8 cellular contexts compared by ENCODE assay signal in genomic region chr1:161725888-161726630, GRCh38. TPM values are rescaled to one million over a fixed set of nuclear protein-coding genes. Genes with fewer than 3 reads are reported as not detected.
DNase-seq lines count a peak whose midpoint lies in the region; ATAC-seq, FAIRE-seq and TF ChIP-seq lines count a peak whose summit lies in the region.

No MANE protein-coding gene starts in this region.

- in situ Hi-C loops in K562 (cut with MboI) = no loop called here

- CTCF ChIA-PET in K562 (lab: Yijun Ruan, JAX; ENCODE audit: low intra/inter-chr PET ratio) = no interaction called here

- peak; percentile 30 for ATAC-seq in GM19395 (IDR thresholded peaks at IDR 0.05; ENCODE audit: unreplicated experiment)
- ATAC-seq in K562 = peak; percentile 48

- H3K4me1 ChIP-seq in HUES64 (ENCODE audit: insufficient read depth, low read length) (peaks cover 5% of the 10 kb centered on the region), K562 (replicated peaks in 1 of 2; ENCODE audit: control insufficient read depth in 2 of 2, insufficient read depth in 2 of 2, low read length in 2 of 2) (peaks cover 41 to 55% of the 10 kb centered on the region in 2 experiments), iPS-15b (ENCODE audit: control insufficient read depth, insufficient read depth, low read length) (peaks cover 3% of the 10 kb centered on the region)

- H3K9me3 ChIP-seq in HUES64 (ENCODE audit: insufficient read depth, low read depth, low read length) (no peaks in the 10 kb centered on the region), K562 (replicated peaks; ENCODE audit: control insufficient read depth, insufficient read depth, low read depth, low read length) (no peaks in the 10 kb centered on the region), iPS-15b (ENCODE audit: control insufficient read depth, insufficient read depth, low read length) (no peaks in the 10 kb centered on the region)

- H3K9ac ChIP-seq in HUES64 (ENCODE audit: low read depth, low read length) = peak overlapping the region; percentile 52; the same call in 1 of the 2 replicates
- H3K9ac ChIP-seq in K562 (ENCODE audit: insufficient read depth in 1 of 2, low read depth in 2 of 2, low read length in 2 of 2) = peak overlapping the region; percentile 85 to 99
- peak overlapping the region; percentile 40 for H3K9ac ChIP-seq in iPS-15b (ENCODE audit: low read depth, low read length)

- no peak for FAIRE-seq in K562 (lab: Jason Lieb, UNC)

- intact Hi-C loops in K562 (cut with micrococcal nuclease) = no loop called here

- H3K27ac ChIP-seq in HUES64 (ENCODE audit: low read depth, low read length) (no peak overlapping the region), K562 (ENCODE audit: extremely low read depth, low read depth, low read length) (peak overlapping the region; percentile 94)

- H3K27me3 ChIP-seq in HUES64 (ENCODE audit: insufficient read depth, low read length) = peaks cover 50% of the 10 kb centered on the region
- H3K27me3 ChIP-seq in K562 (ENCODE audit: control insufficient read depth in 2 of 2, insufficient read depth in 2 of 2, low read length in 2 of 2) = no peaks in the 10 kb centered on the region
- peaks cover 43% of the 10 kb centered on the region for H3K27me3 ChIP-seq in iPS-15b (ENCODE audit: control insufficient read depth, insufficient read depth, low read length)

- H4K20me1 ChIP-seq in K562 (replicated peaks; ENCODE audit: control insufficient read depth, insufficient read depth, low read length) = no peaks in the 10 kb centered on the region

- DNase-seq in CD1c-positive myeloid dendritic cell (ENCODE audit: extremely low spot score) (peak; percentile 43), T follicular helper cell (ENCODE audit: low read depth) (peak; percentile 0), K562 (ENCODE audit: extremely low read depth in 1 of 4, low spot score in 3 of 4) (peak in 3 of 4 experiments; percentile 35 to 37 (median 36)), skeletal muscle cell (ENCODE audit: low read depth) (no peak), middle frontal gyrus (ENCODE audit: extremely low spot score, low spot score) (no peak)

- POLR2A ChIA-PET in K562 (lab: Yijun Ruan, JAX) = interaction anchor here (0.6 to 2.6 kb wide), 7 partner anchors 11 to 41 kb away, joined by 3 to 19 read pairs (median 5); partner anchors contain the start of genes DUSP12 and FCRLA

- TF ChIP-seq RAD21 in K562 (CRISPR knock-in tag; conservative IDR thresholded peaks at IDR 0.05 in 1 of 2, IDR thresholded peaks at IDR 0.05 in 1 of 2) = peak in 1 of 2 experiments; percentile 3; a peak in 1 of 4 replicates

- H3K4me2 ChIP-seq in K562 (ENCODE audit: insufficient read depth, low read length) = peak overlapping the region; percentile 91

- TSS peak; percentile 77 for BruUV-seq in K562 (replicated peaks; lab: Mats Ljungman, UMichigan)

- H3K79me2 ChIP-seq in K562 (ENCODE audit: control insufficient read depth, insufficient read depth, low read length) = peaks cover 24% of the 10 kb centered on the region

- peak overlapping the region; percentile 76 for H2AFZ ChIP-seq in K562 (ENCODE audit: low read depth, low read length)

- H3K9me1 ChIP-seq in K562 (ENCODE audit: control insufficient read depth, insufficient read depth, low read length) = no peaks in the 10 kb centered on the region

- TF ChIP-seq POLR2A in K562 (conservative IDR thresholded peaks at IDR 0.05) = peak; percentile 70; the same call in 1 of the 2 replicates

- H3K36me3 ChIP-seq in HUES64 (ENCODE audit: insufficient read depth, low read length) (no peaks in the 10 kb centered on the region), K562 (ENCODE audit: control insufficient read depth, insufficient read depth, low read length) (no peaks in the 10 kb centered on the region), iPS-15b (ENCODE audit: control insufficient read depth, insufficient read depth, low read length) (no peaks in the 10 kb centered on the region)

- WGBS in HUES64 = 1% methylated on average over 43 of the region's 43 CpGs
- WGBS in K562 (ENCODE audit: insufficient coverage, low coverage, missing lambda C conversion rate) = 40% methylated on average over 33 of the region's 43 CpGs

- H3K4me3 ChIP-seq in HUES64 (ENCODE audit: low read length) (peak overlapping the region; percentile 81), K562 (peak overlapping the region; percentile 74), iPS-15b (ENCODE audit: low read depth, low read length) (peak overlapping the region; percentile 88), skeletal muscle cell (ENCODE audit: low read depth, low read length) (peak overlapping the region; percentile 72)

- no peak for TF ChIP-seq EP300 in K562 (IDR thresholded peaks at IDR 0.05; ENCODE audit: low read length)

- TF ChIP-seq CTCF in K562 (IDR thresholded peaks at IDR 0.05 in 2 of 3, conservative IDR thresholded peaks at IDR 0.05 in 1 of 3; ENCODE audit: insufficient read depth in 2 of 3, low read depth in 1 of 3, low read length in 3 of 3) = peak; percentile 23 to 41 (median 29); a peak in 3 of 6 replicates

RNA-seq across cellular contexts. Expression of gene FCRLB, which starts 4.7 kb away (rescaled TPM):
- 0.15 TPM for polyA plus RNA-seq in HUES64 (2013, experiment 1 of 2)
- not detected for polyA plus RNA-seq in HUES64 (2013, experiment 2 of 2)
- 1.5 and 4.0 TPM in 2 replicates for total RNA-seq in K562 (2011; cell fraction: chromatin; rRNA removed; ENCODE audit: low replicate concordance)
- 3.3 and 4.5 TPM in 2 replicates for total RNA-seq in K562 (2011; cell fraction: nucleolus; rRNA removed)
- 2.9 and 5.1 TPM in 2 replicates for total RNA-seq in K562 (2011; cell fraction: nucleoplasm; rRNA removed)
- 2.8 and 5.1 TPM in 2 replicates for total RNA-seq in K562 (2014; rRNA removed)
- total RNA-seq in K562 (2014; rRNA removed; fragmentation: Illumina TruSeq; extraction: Trizol) = 1.2 and 1.4 TPM in 2 replicates
- 2.3 and 2.5 TPM in 2 replicates for total RNA-seq in K562 (2015; rRNA removed; fragmentation: Illumina TruSeq; extraction: Trizol)
- total RNA-seq in K562 (2021) = 2.4 and 3.1 TPM in 2 replicates
- 1.2 and 1.3 TPM in 2 replicates for polyA plus RNA-seq in K562 (2011; rRNA removed)
- polyA plus RNA-seq in K562 (2011; cell fraction: cytosol; rRNA removed) = 1.0 and 3.4 TPM in 2 replicates
- polyA plus RNA-seq in K562 (2011; cell fraction: nucleus; rRNA removed) = 3.2 and 8.8 TPM in 2 replicates
- 4.6 and 4.8 TPM in 2 replicates for polyA plus RNA-seq in K562 (2012)
- 1.1 and 1.6 TPM in 2 replicates for polyA plus RNA-seq in K562 (2014; fragmentation: Illumina TruSeq; extraction: Trizol)
- under 1 TPM; 0.20 to 0.25 TPM for polyA plus RNA-seq in K562 (2014; fragmentation: Nextera tagmentation; extraction: Ambion mirVana)
- polyA plus RNA-seq in K562 (2014; rRNA removed) = 2.1 and 4.6 TPM in 2 replicates
- polyA minus RNA-seq in K562 (2011; rRNA and poly(A)+ RNA removed) = 0.51 and 0.91 TPM in 2 replicates
- 0.95 and 2.2 TPM in 2 replicates for polyA minus RNA-seq in K562 (2011; cell fraction: cytosol; rRNA and poly(A)+ RNA removed)
- polyA minus RNA-seq in K562 (2011; cell fraction: nucleus; rRNA and poly(A)+ RNA removed) = 1.9 and 3.6 TPM in 2 replicates

RNA-seq across cellular contexts. Expression of gene FCRLA, which starts 19.0 kb away (rescaled TPM):
- not detected for polyA plus RNA-seq in HUES64 (2013, experiment 1 of 2)
- not detected for polyA plus RNA-seq in HUES64 (2013, experiment 2 of 2)
- total RNA-seq in K562 (2011; cell fraction: chromatin; rRNA removed; ENCODE audit: low replicate concordance) = 0.60 and 0.76 TPM in 2 replicates
- 0.53 and 1.2 TPM in 2 replicates for total RNA-seq in K562 (2011; cell fraction: nucleolus; rRNA removed)
- 0.88 and 2.4 TPM in 2 replicates for total RNA-seq in K562 (2011; cell fraction: nucleoplasm; rRNA removed)
- total RNA-seq in K562 (2014; rRNA removed) (0.09 and 1.0 TPM in 2 replicates), K562 (2014; rRNA removed; fragmentation: Illumina TruSeq; extraction: Trizol) (0.29 and 0.41 TPM in 2 replicates), K562 (2015; rRNA removed; fragmentation: Illumina TruSeq; extraction: Trizol) (0.36 and 0.45 TPM in 2 replicates), K562 (2021) (0.35 and 0.40 TPM in 2 replicates)
- polyA plus RNA-seq in K562 (2011; rRNA removed) (0.45 and 0.53 TPM in 2 replicates), K562 (2014; fragmentation: Illumina TruSeq; extraction: Trizol) (0.55 and 0.68 TPM in 2 replicates), K562 (2014; fragmentation: Nextera tagmentation; extraction: Ambion mirVana) (under 1 TPM; 0.44 to 0.84 TPM), K562 (2014; rRNA removed) (0.49 and 0.93 TPM in 2 replicates)
- polyA plus RNA-seq in K562 (2011; cell fraction: cytosol; rRNA removed) = 0.63 and 0.78 TPM in 2 replicates
- 0.41 and 0.48 TPM in 2 replicates for polyA plus RNA-seq in K562 (2011; cell fraction: nucleus; rRNA removed)
- polyA plus RNA-seq in K562 (2012) = 0.98 and 8.8 TPM in 2 replicates
- 0.18 TPM in 2 replicates for polyA minus RNA-seq in K562 (2011; rRNA and poly(A)+ RNA removed)
- polyA minus RNA-seq in K562 (2011; cell fraction: cytosol; rRNA and poly(A)+ RNA removed) = not detected in 2 replicates
- 0.27 and 0.44 TPM in 2 replicates for polyA minus RNA-seq in K562 (2011; cell fraction: nucleus; rRNA and poly(A)+ RNA removed)

RNA-seq across cellular contexts. Expression of gene DUSP12, which starts 23.5 kb away (rescaled TPM):
- 24.5 TPM for polyA plus RNA-seq in HUES64 (2013, experiment 1 of 2)
- 30.5 TPM for polyA plus RNA-seq in HUES64 (2013, experiment 2 of 2)
- total RNA-seq in K562 (2011; cell fraction: chromatin; rRNA removed; ENCODE audit: low replicate concordance) = 52.6 and 81.7 TPM in 2 replicates
- total RNA-seq in K562 (2011; cell fraction: nucleolus; rRNA removed) = 43.2 and 51.6 TPM in 2 replicates
- total RNA-seq in K562 (2011; cell fraction: nucleoplasm; rRNA removed) = 34.3 and 41.1 TPM in 2 replicates
- total RNA-seq in K562 (2014; rRNA removed) = 55.4 and 62.7 TPM in 2 replicates
- total RNA-seq in K562 (2014; rRNA removed; fragmentation: Illumina TruSeq; extraction: Trizol) = 42.3 and 44.3 TPM in 2 replicates
- total RNA-seq in K562 (2015; rRNA removed; fragmentation: Illumina TruSeq; extraction: Trizol) = 42.4 and 48.0 TPM in 2 replicates
- total RNA-seq in K562 (2021) = 41.0 and 43.6 TPM in 2 replicates
- polyA plus RNA-seq in K562 (2011; rRNA removed) = 75.2 and 80.4 TPM in 2 replicates
- 43.1 and 48.0 TPM in 2 replicates for polyA plus RNA-seq in K562 (2011; cell fraction: cytosol; rRNA removed)
- 69.1 and 74.8 TPM in 2 replicates for polyA plus RNA-seq in K562 (2011; cell fraction: nucleus; rRNA removed)
- 41.7 and 47.0 TPM in 2 replicates for polyA plus RNA-seq in K562 (2012)
- polyA plus RNA-seq in K562 (2014; fragmentation: Illumina TruSeq; extraction: Trizol) = 38.5 and 54.6 TPM in 2 replicates
- 10 to 100 TPM; 10.4 to 15.0 TPM for polyA plus RNA-seq in K562 (2014; fragmentation: Nextera tagmentation; extraction: Ambion mirVana)
- 80.8 and 81.4 TPM in 2 replicates for polyA plus RNA-seq in K562 (2014; rRNA removed)
- 34.2 and 40.0 TPM in 2 replicates for polyA minus RNA-seq in K562 (2011; rRNA and poly(A)+ RNA removed)
- 20.6 and 27.8 TPM in 2 replicates for polyA minus RNA-seq in K562 (2011; cell fraction: cytosol; rRNA and poly(A)+ RNA removed)
- polyA minus RNA-seq in K562 (2011; cell fraction: nucleus; rRNA and poly(A)+ RNA removed) = 26.9 and 35.7 TPM in 2 replicates

RNA-seq across cellular contexts. Expression of gene ATF6, which starts 40.1 kb away (rescaled TPM):
- 7.8 TPM for polyA plus RNA-seq in HUES64 (2013, experiment 1 of 2)
- polyA plus RNA-seq in HUES64 (2013, experiment 2 of 2) = 10.8 TPM
- 30.1 and 51.8 TPM in 2 replicates for total RNA-seq in K562 (2011; cell fraction: chromatin; rRNA removed; ENCODE audit: low replicate concordance)
- total RNA-seq in K562 (2011; cell fraction: nucleolus; rRNA removed) = 23.8 and 27.5 TPM in 2 replicates
- 40.7 and 61.9 TPM in 2 replicates for total RNA-seq in K562 (2011; cell fraction: nucleoplasm; rRNA removed)
- total RNA-seq in K562 (2014; rRNA removed) (14.5 and 16.2 TPM in 2 replicates), K562 (2014; rRNA removed; fragmentation: Illumina TruSeq; extraction: Trizol) (29.4 and 34.7 TPM in 2 replicates), K562 (2015; rRNA removed; fragmentation: Illumina TruSeq; extraction: Trizol) (26.6 and 28.8 TPM in 2 replicates), K562 (2021) (20.4 and 22.1 TPM in 2 replicates)
- polyA plus RNA-seq in K562 (2011; rRNA removed) (28.1 and 32.4 TPM in 2 replicates), K562 (2014; fragmentation: Illumina TruSeq; extraction: Trizol) (22.1 and 26.7 TPM in 2 replicates), K562 (2014; fragmentation: Nextera tagmentation; extraction: Ambion mirVana) (10 to 100 TPM; 11.7 to 15.1 TPM), K562 (2014; rRNA removed) (14.8 and 16.6 TPM in 2 replicates)
- polyA plus RNA-seq in K562 (2011; cell fraction: cytosol; rRNA removed) = 10.8 and 16.1 TPM in 2 replicates
- 8.9 and 12.2 TPM in 2 replicates for polyA plus RNA-seq in K562 (2011; cell fraction: nucleus; rRNA removed)
- polyA plus RNA-seq in K562 (2012) = 13.9 and 24.9 TPM in 2 replicates
- polyA minus RNA-seq in K562 (2011; rRNA and poly(A)+ RNA removed) = 49.7 TPM in 2 replicates
- 12.4 and 15.8 TPM in 2 replicates for polyA minus RNA-seq in K562 (2011; cell fraction: cytosol; rRNA and poly(A)+ RNA removed)
- 17.4 and 27.2 TPM in 2 replicates for polyA minus RNA-seq in K562 (2011; cell fraction: nucleus; rRNA and poly(A)+ RNA removed)

Comparison
In these comparisons a context has a peak if more than half of its experiments do, and no peak if none do; other contexts are left out.
1. DNase-seq: peak in CD1c-positive myeloid dendritic cell (single experiment), T follicular helper cell (single experiment) and K562 (3 of 4); none in skeletal muscle cell (single experiment) and middle frontal gyrus (single experiment).
2. H3K9ac ChIP-seq: peak in every context shown above with its lines; median percentile 92 in K562; 52 in HUES64; 40 in iPS-15b.
3. Peak in every context shown above with its lines, with median percentiles within 50 percentile points of each other: H3K4me3 ChIP-seq.